ENCODE assay signal across 16 cellular contexts in genomic region chr17:44191941-44192496, GRCh38. TPM values are rescaled to one million over a fixed set of nuclear protein-coding genes. Genes with fewer than 3 reads are reported as not detected.
A peak's percentile ranks its signal among the peaks of the same experiment; 100 is the strongest.
DNase-seq lines count a peak whose midpoint lies in the region; ATAC-seq and TF ChIP-seq lines count a peak whose summit lies in the region.
"Had no signal": no experiment of that assay in that cellular context is flagged by ENCODE, and none has a peak within 500 bp of the region (broad histone marks: within the 10 kb centered on the region; RNA-seq: fewer than 3 reads in every experiment).

No MANE protein-coding gene starts in this region.

- H3K27me3 ChIP-seq in heart left ventricle (no peaks in the 10 kb centered on the region), endodermal cell (ENCODE audit: control insufficient read depth, insufficient read depth, low read length, poor library complexity, severe bottlenecking) (no peaks in the 10 kb centered on the region), mucosa of rectum (ENCODE audit: control insufficient read depth in 2 of 2, insufficient read depth in 2 of 2, low read length in 2 of 2) (no peaks in the 10 kb centered on the region)

- TF ChIP-seq CTCF in heart left ventricle (IDR thresholded peaks at IDR 0.05) (no peak), endodermal cell (conservative IDR thresholded peaks at IDR 0.05) (no peak)

- TF ChIP-seq POLR2A in heart left ventricle (IDR thresholded peaks at IDR 0.05): no peak

- no peak overlapping the region for H3K4me3 Mint-ChIP-seq in endodermal cell

- H3K27ac Mint-ChIP-seq in endodermal cell: peak overlapping the region; percentile 72

- no peak overlapping the region for H3K9ac ChIP-seq in endodermal cell (ENCODE audit: extremely low read depth, low read length, poor library complexity, severe bottlenecking)
- peak overlapping the region; percentile 32 to 49 for H3K9ac ChIP-seq in mucosa of rectum (ENCODE audit: low read depth in 1 of 2, low read length in 2 of 2)

- peak in 1 of 5 donors; percentile 25 for DNase-seq in heart left ventricle
- DNase-seq in cardiac septum (ENCODE audit: low spot score): no peak
- peak; percentile 85 for DNase-seq in endodermal cell
- no peak for DNase-seq in activated CD4-positive, alpha-beta T cell treated with anti-CD3 and anti-CD28 coated beads, Interleukin-2, amount 50 U/mL, for 1 hour
- DNase-seq in hepatic stellate cell (ENCODE audit: low spot score): no peak
- DNase-seq: activated CD4-positive, CD25-positive, alpha-beta regulatory T cell treated with anti-CD3 and anti-CD28 coated beads, Interleukin-2, amount 50 U/mL, for 72 hours; hypothalamus; naive B cell; NCI-H2029 had no signal

- ATAC-seq in heart left ventricle (peak in 3 of 4 donors; percentile 3 to 7 (median 3)), GM18873 (IDR thresholded peaks at IDR 0.05; ENCODE audit: low FRiP score, unreplicated experiment) (no peak), HG03280 (IDR thresholded peaks at IDR 0.05; ENCODE audit: unreplicated experiment) (no peak)
- ATAC-seq: sciatic nerve had no signal

- peaks cover 18% of the 10 kb centered on the region for H3K4me1 Mint-ChIP-seq in endodermal cell

- H3K36me3 ChIP-seq in heart left ventricle: peaks cover 0 to 74% (median 64%) of the 10 kb centered on the region in 9 donors
- peaks cover 61% of the 10 kb centered on the region for H3K36me3 ChIP-seq in endodermal cell (ENCODE audit: control insufficient read depth, insufficient read depth, low read length)
- H3K36me3 ChIP-seq in mucosa of rectum (ENCODE audit: control insufficient read depth in 2 of 2, insufficient read depth in 2 of 2, low read length in 2 of 2): peaks cover 44 to 56% of the 10 kb centered on the region in 2 donors

- peaks cover 0 to 29% (median 11%) of the 10 kb centered on the region in 12 donors for H3K4me1 ChIP-seq in heart left ventricle
- peaks cover 6% of the 10 kb centered on the region for H3K4me1 ChIP-seq in endodermal cell (ENCODE audit: control insufficient read depth, insufficient read depth, low read length)
- H3K4me1 ChIP-seq in mucosa of rectum (ENCODE audit: control insufficient read depth in 2 of 2, insufficient read depth in 2 of 2, low read length in 2 of 2): peaks cover 15 to 25% of the 10 kb centered on the region in 2 donors

- peaks cover 46% of the 10 kb centered on the region for H3K36me3 Mint-ChIP-seq in endodermal cell (ENCODE audit: low read depth)

- H3K4me3 ChIP-seq in heart left ventricle (no peak overlapping the region), endodermal cell (ENCODE audit: low read length) (no peak overlapping the region), mucosa of rectum (ENCODE audit: low read length in 2 of 2) (no peak overlapping the region)
- H3K4me3 ChIP-seq: thoracic aorta had no signal

- H3K27ac ChIP-seq in heart left ventricle (peak overlapping the region in 1 of 12 donors; percentile 32), endodermal cell (ENCODE audit: low read depth, low read length) (peak overlapping the region; percentile 60), mucosa of rectum (ENCODE audit: low read depth in 2 of 2, low read length in 2 of 2) (peak overlapping the region; percentile 59 to 66)
- H3K27ac ChIP-seq: thoracic aorta had no signal

- H3K27me3 Mint-ChIP-seq in endodermal cell (ENCODE audit: insufficient read depth): no peaks in the 10 kb centered on the region
- H3K27me3 Mint-ChIP-seq: naive B cell had no signal

- intact Hi-C loops in heart left ventricle (cut with DNase I) (no loop called here), cardiac septum (cut with DNase I) (no loop called here)

- H3K9me3 Mint-ChIP-seq in endodermal cell: no peaks in the 10 kb centered on the region
- H3K9me3 Mint-ChIP-seq: naive B cell had no signal

- H3K9me3 ChIP-seq in heart left ventricle: no peaks in the 10 kb centered on the region
- no peaks in the 10 kb centered on the region for H3K9me3 ChIP-seq in endodermal cell (ENCODE audit: control insufficient read depth, low read length)
- H3K9me3 ChIP-seq in mucosa of rectum (ENCODE audit: control insufficient read depth in 2 of 2, low read length in 2 of 2): no peaks in the 10 kb centered on the region
- H3K9me3 ChIP-seq: thoracic aorta had no signal

- WGBS in heart left ventricle, 4 donors: 63 to 75% (median 69%) methylated on average over 7 of the region's 7 CpGs
- WGBS in endodermal cell (ENCODE audit: insufficient coverage in 1 of 2, insufficient read length in 1 of 2), 2 experiments: 82% methylated on average over 2 of the region's 7 CpGs; no CpG with 5 or more reads in 1 of the 2 experiments

RNA-seq across cellular contexts. Expression of gene TMUB2, which starts 5.2 kb away (rescaled TPM):
- total RNA-seq in heart left ventricle (10 to 100 TPM; 18.8 to 37.4 (median 21.8) TPM), cardiac septum (20.5 TPM), endodermal cell (10 to 100 TPM; 28.8 to 33.1 TPM)
- polyA plus RNA-seq in heart left ventricle: 10 to 100 TPM; 24.7 to 35.1 TPM
- 43.4 TPM for polyA plus RNA-seq in endodermal cell (2013, experiment 1 of 2)
- 38.5 TPM for polyA plus RNA-seq in endodermal cell (2013, experiment 2 of 2)

RNA-seq across cellular contexts. Expression of gene ATXN7L3, which starts 7.7 kb away (rescaled TPM):
- 10 to 100 TPM; 24.1 to 51.9 (median 35.3) TPM for total RNA-seq in heart left ventricle
- polyA plus RNA-seq in heart left ventricle: 10 to 100 TPM; 24.3 to 54.4 TPM
- total RNA-seq in cardiac septum: 37.8 TPM
- total RNA-seq in endodermal cell: 100 to 1,000 TPM; 118 to 144 TPM
- polyA plus RNA-seq in endodermal cell (2013, experiment 1 of 2): 72.4 TPM
- polyA plus RNA-seq in endodermal cell (2013, experiment 2 of 2): 72.5 TPM

RNA-seq across cellular contexts. Expression of gene ASB16, which starts 21.5 kb away (rescaled TPM):
- 10 to 100 TPM in 7 of 9 donors, 1 to 10 TPM in 2; 7.7 to 71.1 (median 13.8) TPM for total RNA-seq in heart left ventricle
- 1 to 10 TPM; 1.5 to 5.1 TPM for polyA plus RNA-seq in heart left ventricle
- 8.9 TPM for total RNA-seq in cardiac septum
- under 1 TPM in 1 of 2 donors, not detected in 1; 0.53 TPM for total RNA-seq in endodermal cell
- not detected for polyA plus RNA-seq in endodermal cell (2013, experiment 1 of 2)
- 0.33 TPM for polyA plus RNA-seq in endodermal cell (2013, experiment 2 of 2)
- total RNA-seq: astrocyte, H4 had no signal

RNA-seq across cellular contexts. Expression of gene UBTF, which starts 27.5 kb away (rescaled TPM):
- total RNA-seq in heart left ventricle (10 to 100 TPM; 33.1 to 61.2 (median 44.2) TPM), cardiac septum (53.1 TPM), endodermal cell (10 to 100 TPM; 62.0 to 89.9 TPM)
- 10 to 100 TPM; 34.1 to 41.6 TPM for polyA plus RNA-seq in heart left ventricle
- 51.0 TPM for polyA plus RNA-seq in endodermal cell (2013, experiment 1 of 2)
- polyA plus RNA-seq in endodermal cell (2013, experiment 2 of 2): 48.4 TPM

RNA-seq across cellular contexts. Expression of gene HROB, which starts 50.3 kb away (rescaled TPM):
- 1 to 10 TPM in 4 of 9 donors, under 1 TPM in 5; 0.47 to 5.8 (median 0.84) TPM for total RNA-seq in heart left ventricle
- under 1 TPM; 0.34 to 0.42 TPM for polyA plus RNA-seq in heart left ventricle
- 0.65 TPM for total RNA-seq in cardiac septum
- 10 to 100 TPM; 20.9 to 23.4 TPM for total RNA-seq in endodermal cell
- 10.5 TPM for polyA plus RNA-seq in endodermal cell (2013, experiment 1 of 2)
- 12.0 TPM for polyA plus RNA-seq in endodermal cell (2013, experiment 2 of 2)

Comparison
In these comparisons a context has a peak if more than half of its experiments do, and no peak if none do; other contexts are left out.
1. ATAC-seq: peak in heart left ventricle (3 of 4); none in GM18873 (single experiment) and HG03280 (single experiment).